ENCODE assay signal across 8 cellular contexts in genomic region chr16:58629681-58630640, GRCh38. TPM values are rescaled to one million over a fixed set of nuclear protein-coding genes. Genes with fewer than 3 reads are reported as not detected.
DNase-seq lines count a peak whose midpoint lies in the region; ATAC-seq, FAIRE-seq and TF ChIP-seq lines count a peak whose summit lies in the region.

CNOT1 (minus strand) TSS chr16:58629826; CDS start chr16:58599337, 30,489 bp downstream.

- no peaks in the 10 kb centered on the region for H3K27me3 ChIP-seq in H1 (replicated peaks in 1 of 4; ENCODE audit: control insufficient read depth in 3 of 4, extremely low read depth in 1 of 4, insufficient read depth in 3 of 4, low read length in 3 of 4)

- TF ChIP-seq POLR2A in H1 (IDR thresholded peaks at IDR 0.05; ENCODE audit: control extremely low read depth in 1 of 2, low read depth in 2 of 2, low read length in 2 of 2), result peak; percentile 77 to 94

- peak within 1 kb of the TSS; percentile 97; the same call in 1 of the 2 replicates for H2BK12ac ChIP-seq in H1 (ENCODE audit: low read depth, low read length)

- peak within 1 kb of the TSS; percentile 98 to 100 (median 99) for H3K9ac ChIP-seq in H1 (replicated peaks in 1 of 4; ENCODE audit: extremely low read depth in 1 of 4, low read depth in 3 of 4, low read length in 3 of 4)

- peak within 1 kb of the TSS; percentile 98 for H3K27ac ChIP-seq in H1 (ENCODE audit: low read depth, low read length)

- peak within 1 kb of the TSS; percentile 97 for H3K18ac ChIP-seq in H1 (ENCODE audit: extremely low read depth, low read length)

- no peak within 1 kb of the TSS for H2BK120ac ChIP-seq in H1 (replicated peaks; ENCODE audit: low read depth, low read length)

- H4K5ac ChIP-seq in H1 (ENCODE audit: insufficient read length, low read depth, low read length), result peak within 1 kb of the TSS; percentile 98

- H3K27ac Mint-ChIP-seq in memory B cell, result peak within 1 kb of the TSS; percentile 98

- peak within 1 kb of the TSS; percentile 95 for H2BK15ac ChIP-seq in H1 (ENCODE audit: low read length)

- peak; percentile 93 for DNase-seq in COLO829 (ENCODE audit: low spot score)
- peak; percentile 99 for DNase-seq in HTR-8/SVneo (ENCODE audit: insufficient read length, low spot score)
- DNase-seq in NOMO-1 treated with dmso at 0.1 percent for 144 hours (lab: John Stamatoyannopoulos, UW; ENCODE audit: unreplicated experiment), result peak; percentile 98
- peak; percentile 84 to 97 (median 95) for DNase-seq in activated CD8-positive, alpha-beta memory T cell treated with anti-CD3 and anti-CD28 coated beads for 48 hours (ENCODE audit: low read depth in 2 of 3, low spot score in 2 of 3)
- peak; percentile 95 to 97 for DNase-seq in H1 (ENCODE audit: low read depth in 1 of 2, low spot score in 2 of 2)
- peak; percentile 92 to 97 for DNase-seq in memory B cell (ENCODE audit: low spot score in 2 of 2)
- peak; percentile 88 for DNase-seq in stimulated activated CD8-positive, alpha-beta memory T cell treated with anti-CD3 and anti-CD28 coated beads, Interleukin-12 subunit alpha, Interleukin-12 subunit beta, amount 100 ng/mL, for 24 hours (ENCODE audit: extremely low read depth)

- ATAC-seq in GM21367 (IDR thresholded peaks at IDR 0.05; ENCODE audit: unreplicated experiment) (peak; percentile 89), memory B cell (ENCODE audit: low read depth) (peak; percentile 79)

- FAIRE-seq in HTR-8/SVneo (lab: Jason Lieb, UNC) (peak; percentile 99), H1 (lab: Jason Lieb, UNC) (peak; percentile 88)

- peaks cover 5% of the 10 kb centered on the region for H3K23me2 ChIP-seq in H1 (ENCODE audit: low read depth, low read length)

- H3K14ac ChIP-seq in H1 (ENCODE audit: insufficient read length), result no peak within 1 kb of the TSS

- H4K91ac ChIP-seq in H1 (replicated peaks; ENCODE audit: insufficient read length, low read length), result peak within 1 kb of the TSS; percentile 92

- H2BK5ac ChIP-seq in H1 (ENCODE audit: low read depth, low read length), result peak within 1 kb of the TSS; percentile 99

- peaks cover 5% of the 10 kb centered on the region in 2 experiments for H4K20me1 ChIP-seq in H1 (replicated peaks in 1 of 2; ENCODE audit: control insufficient read depth in 1 of 2, insufficient read depth in 2 of 2, low read length in 2 of 2)

- peak within 1 kb of the TSS; percentile 83 to 99 (median 94) for H3K4me3 ChIP-seq in H1 (ENCODE audit: extremely low read depth in 1 of 4, insufficient read depth in 2 of 4, low read depth in 3 of 4, low read length in 4 of 4)

- H3K4me3 Mint-ChIP-seq in memory B cell, result peak within 1 kb of the TSS; percentile 89

- peak within 1 kb of the TSS; percentile 100 for H3K4ac ChIP-seq in H1 (replicated peaks; ENCODE audit: insufficient read length, low read depth, low read length)

- peaks cover 11% of the 10 kb centered on the region for H3K4me1 Mint-ChIP-seq in memory B cell

- H3K36me3 ChIP-seq in H1 (ENCODE audit: control insufficient read depth in 2 of 4, insufficient read depth in 4 of 4, low read length in 3 of 4), result peaks cover 0 to 1% (median 0%) of the 10 kb centered on the region in 4 experiments; a peak in 2 of 8 replicates

- H3K9me3 ChIP-seq in H1 (ENCODE audit: insufficient read depth in 2 of 2, low read depth in 1 of 2, low read length in 1 of 2), result no peaks in the 10 kb centered on the region

- H2AK5ac ChIP-seq in H1 (ENCODE audit: low read depth, low read length), result peak within 1 kb of the TSS; percentile 42; the same call in 1 of the 2 replicates

- H3K4me2 ChIP-seq in H1 (ENCODE audit: insufficient read depth in 1 of 2, low read depth in 2 of 2, low read length in 2 of 2), result peak within 1 kb of the TSS; percentile 85 to 93

- peak within 1 kb of the TSS; percentile 83 for H2AFZ ChIP-seq in H1 (ENCODE audit: low read length)

- H3K79me1 ChIP-seq in H1 (ENCODE audit: low read depth, low read length), result 0 out of 2 replicates have a peak, but pooled peaks cover 2% of the 10 kb centered on the region

- POLR2A ChIA-PET in H1 (lab: Charles Lee; ENCODE audit: partially characterized antibody), result interaction anchor here (0.5 to 4.8 kb wide), 13 partner anchors 9 to 59 kb away, joined by 3 to 25 read pairs (median 4); partner anchors contain the start of gene SLC38A7

- CTCF ChIA-PET in H1 (lab: Charles Lee; ENCODE audit: partially characterized antibody), result interaction anchor here (1.0 kb wide), 1 partner anchor 12 kb away, joined by 3 read pairs; no protein-coding TSS in a partner anchor

- H3K56ac ChIP-seq in H1 (replicated peaks; ENCODE audit: insufficient read length, low read depth, low read length), result peak within 1 kb of the TSS; percentile 95

- no peak for TF ChIP-seq CTCF in H1 (IDR thresholded peaks at IDR 0.05; ENCODE audit: control extremely low read depth in 1 of 3, insufficient read depth in 1 of 3, low read depth in 1 of 3, low read length in 3 of 3)

- no peak within 1 kb of the TSS for H2BK20ac ChIP-seq in H1 (ENCODE audit: low read length)

- H3K4me1 ChIP-seq in H1 (replicated peaks in 1 of 4; ENCODE audit: control insufficient read depth in 3 of 4, insufficient read depth in 4 of 4, low read length in 3 of 4), result peaks cover 0 to 3% (median 0%) of the 10 kb centered on the region in 4 experiments; a peak in 3 of 7 replicates

- TF ChIP-seq RAD21 in H1 (IDR thresholded peaks at IDR 0.05 in 1 of 2, conservative IDR thresholded peaks at IDR 0.05 in 1 of 2; ENCODE audit: low read depth in 2 of 2, low read length in 2 of 2), result no peak

- peaks cover 3% of the 10 kb centered on the region for H3K36me3 Mint-ChIP-seq in memory B cell

- H3K9me3 Mint-ChIP-seq in memory B cell, result no peaks in the 10 kb centered on the region

- H3K27me3 Mint-ChIP-seq in memory B cell, result no peaks in the 10 kb centered on the region

- 0 out of 3 replicates have a peak, but pooled peaks of 1 of the 2 experiments have one; percentile 23 for TF ChIP-seq EP300 in H1 (IDR thresholded peaks at IDR 0.05; ENCODE audit: borderline replicate concordance in 1 of 2, low read depth in 2 of 2, low read length in 2 of 2)

- H3K23ac ChIP-seq in H1 (ENCODE audit: insufficient read length), result no peak within 1 kb of the TSS

- WGBS in H1 (ENCODE audit: extremely low coverage in 1 of 2, insufficient coverage in 1 of 2, insufficient read length in 1 of 2, insufficient replicate concordance in 2 of 2, low coverage in 1 of 2, low lambda C conversion rate in 2 of 2, missing lambda C conversion rate in 1 of 2), 2 experiments, result 1% methylated on average over 64 of the region's 64 CpGs; no CpG with 5 or more reads in 1 of the 2 experiments

- H3K79me2 ChIP-seq in H1 (ENCODE audit: control insufficient read depth in 1 of 2, insufficient read depth in 2 of 2, low read length in 2 of 2), result peaks cover 20 to 46% of the 10 kb centered on the region in 2 experiments

- peak within 1 kb of the TSS; percentile 100 for H4K8ac ChIP-seq in H1 (ENCODE audit: extremely low read depth, insufficient read depth, low read length)

TF ChIP-seq in H1, 55 proteins besides CTCF, POLR2A, EP300 and RAD21 (continues in another document):
- TF ChIP-seq JUN (IDR thresholded peaks at IDR 0.05; ENCODE audit: low read depth, low read length) (no peak), BCL11A (IDR thresholded peaks at IDR 0.05; ENCODE audit: low read depth in 2 of 2, low read length in 2 of 2) (no peak), EGR1 (IDR thresholded peaks at IDR 0.05; ENCODE audit: borderline replicate concordance, low read depth, low read length) (no peak), CHD1 (IDR thresholded peaks at IDR 0.05; ENCODE audit: low read depth, low read length) (no peak), TCF12 (IDR thresholded peaks at IDR 0.05; ENCODE audit: low read depth, low read length) (no peak), TAF1 (IDR thresholded peaks at IDR 0.05; ENCODE audit: low read depth, low read length) (peak; percentile 94), POLR2AphosphoS5 (IDR thresholded peaks at IDR 0.05; ENCODE audit: low read depth, low read length) (peak; percentile 89), CBX5 (IDR thresholded peaks at IDR 0.05; ENCODE audit: low read depth, low read length) (no peak), HDAC2 (IDR thresholded peaks at IDR 0.05; ENCODE audit: borderline replicate concordance in 1 of 2, low read depth in 2 of 2, low read length in 2 of 2) (no peak), SP2 (IDR thresholded peaks at IDR 0.05; ENCODE audit: low read length) (peak; percentile 69), RXRA (IDR thresholded peaks at IDR 0.05; ENCODE audit: insufficient read depth, low read depth, low read length) (no peak), RNF2 (IDR thresholded peaks at IDR 0.05; ENCODE audit: borderline replicate concordance, low read depth, low read length, missing control alignments, poor library complexity, severe bottlenecking) (no peak), SRF (IDR thresholded peaks at IDR 0.05; ENCODE audit: low read depth, low read length) (peak; percentile 81)
- TF ChIP-seq, protein P1, sequence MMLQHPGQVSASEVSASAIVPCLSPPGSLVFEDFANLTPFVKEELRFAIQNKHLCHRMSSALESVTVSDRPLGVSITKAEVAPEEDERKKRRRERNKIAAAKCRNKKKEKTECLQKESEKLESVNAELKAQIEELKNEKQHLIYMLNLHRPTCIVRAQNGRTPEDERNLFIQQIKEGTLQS (IDR thresholded peaks at IDR 0.05; ENCODE audit: insufficient read depth, low read depth, low read length), result peak; percentile 93
- TF ChIP-seq, protein P2, sequence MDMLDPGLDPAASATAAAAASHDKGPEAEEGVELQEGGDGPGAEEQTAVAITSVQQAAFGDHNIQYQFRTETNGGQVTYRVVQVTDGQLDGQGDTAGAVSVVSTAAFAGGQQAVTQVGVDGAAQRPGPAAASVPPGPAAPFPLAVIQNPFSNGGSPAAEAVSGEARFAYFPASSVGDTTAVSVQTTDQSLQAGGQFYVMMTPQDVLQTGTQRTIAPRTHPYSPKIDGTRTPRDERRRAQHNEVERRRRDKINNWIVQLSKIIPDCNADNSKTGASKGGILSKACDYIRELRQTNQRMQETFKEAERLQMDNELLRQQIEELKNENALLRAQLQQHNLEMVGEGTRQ (IDR thresholded peaks at IDR 0.05; ENCODE audit: low read length), result 0 out of 2 replicates have a peak, but pooled peaks have one; percentile 7
- TF ChIP-seq, protein P3, sequence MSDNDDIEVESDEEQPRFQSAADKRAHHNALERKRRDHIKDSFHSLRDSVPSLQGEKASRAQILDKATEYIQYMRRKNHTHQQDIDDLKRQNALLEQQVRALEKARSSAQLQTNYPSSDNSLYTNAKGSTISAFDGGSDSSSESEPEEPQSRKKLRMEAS (IDR thresholded peaks at IDR 0.05), result peak; percentile 90

RNA-seq across cellular contexts. Expression of gene CNOT1, which starts in this region (rescaled TPM):
- total RNA-seq in H1 (2021; fragmentation: NEBNext Ultra II Directional; extraction: Animal tissue kit (Norgen Biotek cat#: 25700)), result 306 and 309 TPM in 2 replicates
- 198 and 319 TPM in 2 replicates for polyA plus RNA-seq in H1 (2011; rRNA removed)
- 228 TPM for polyA plus RNA-seq in H1 (2011; cell fraction: cytosol; rRNA removed)
- 262 TPM for polyA plus RNA-seq in H1 (2011; cell fraction: nucleus; rRNA removed)
- polyA plus RNA-seq in H1 (2012, experiment 1 of 2), result 221 to 295 TPM (median 283 TPM) in 4 replicates
- polyA plus RNA-seq in H1 (2012, experiment 2 of 2), result 11.7 TPM
- 92.1 TPM for polyA plus RNA-seq in H1 (2013, experiment 1 of 2)
- polyA plus RNA-seq in H1 (2013, experiment 2 of 2), result 88.4 TPM
- 1,134 and 1,705 TPM in 2 replicates for polyA minus RNA-seq in H1 (2011; rRNA and poly(A)+ RNA removed)
- polyA minus RNA-seq in H1 (2011; cell fraction: cytosol; rRNA and poly(A)+ RNA removed), result 439 TPM
- 471 TPM for polyA minus RNA-seq in H1 (2011; cell fraction: nucleus; rRNA and poly(A)+ RNA removed)

Comparison
In these comparisons a context has a peak if more than half of its experiments do, and no peak if none do; other contexts are left out.
1. Peak in every context shown above with its lines: DNase-seq, ATAC-seq, H3K4me3 ChIP-seq and H3K27ac ChIP-seq.